ENCODE assay signal across 18 cellular contexts in the genomic region with DNA sequence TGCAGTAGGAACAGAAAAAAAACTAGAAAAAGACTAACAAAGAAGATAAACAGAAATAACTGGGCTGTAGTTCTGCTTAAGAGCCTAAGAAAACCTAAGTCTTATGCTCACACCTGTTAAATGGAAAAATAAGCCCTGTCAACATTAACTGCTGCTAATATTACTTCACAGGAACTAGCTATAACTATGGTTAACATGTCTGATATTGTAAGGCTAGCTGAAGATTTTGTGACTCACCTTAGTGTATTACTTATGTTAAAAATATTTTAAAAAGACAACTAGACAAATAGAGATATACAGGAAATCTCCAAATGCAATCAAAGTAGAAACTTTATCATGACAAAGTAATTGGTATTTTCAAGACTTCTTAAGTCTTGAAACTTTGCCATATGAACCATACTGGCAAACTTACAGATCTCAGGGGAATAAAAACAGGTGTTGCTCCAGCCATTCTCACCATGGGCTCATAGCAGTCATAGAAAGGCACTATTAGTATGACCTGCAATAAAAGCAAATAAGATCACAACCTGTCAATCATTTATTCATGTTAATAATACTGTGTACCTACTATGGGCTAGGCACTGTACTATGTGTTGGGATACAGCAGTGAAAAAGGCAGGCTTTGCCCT. TPM values are rescaled to one million over a fixed set of nuclear protein-coding genes. Genes with fewer than 3 reads are reported as not detected.
DNase-seq lines count a peak whose midpoint lies in the region; ATAC-seq, FAIRE-seq and TF ChIP-seq lines count a peak whose summit lies in the region.
"Had no signal": no experiment of that assay in that cellular context is flagged by ENCODE, and none has a peak within 500 bp of the region (broad histone marks: within the 10 kb centered on the region; RNA-seq: fewer than 3 reads in every experiment).

No MANE protein-coding gene starts in this region.

- H3K27me3 ChIP-seq in PC-3 (ENCODE audit: low read length) (no peaks in the 10 kb centered on the region), pancreas (no peaks in the 10 kb centered on the region)

- no peak overlapping the region for H3K4me3 ChIP-seq in PC-3 (ENCODE audit: low read length)
- no peak overlapping the region for H3K4me3 ChIP-seq in pancreas
- H3K4me3 ChIP-seq: GM12878, GM23338 had no signal

- TF ChIP-seq CTCF in PC-3 (conservative IDR thresholded peaks at IDR 0.05; ENCODE audit: low read depth, low read length) (no peak), pancreas (IDR thresholded peaks at IDR 0.05) (no peak)

- H3K27ac ChIP-seq in PC-3 (ENCODE audit: low read length), result peak overlapping the region; percentile 21
- H3K27ac ChIP-seq in pancreas, result peak overlapping the region; percentile 17 to 56 (median 44)
- H3K27ac ChIP-seq: HL-60 had no signal

- POLR2A ChIA-PET in PC-3 (lab: Charles Lee; ENCODE audit: unreplicated experiment), result no interaction called here

- H2AFZ ChIP-seq in PC-3 (ENCODE audit: low read length), result no peak overlapping the region
- H2AFZ ChIP-seq: GM23338 had no signal

- CTCF ChIA-PET in PC-3 (lab: Charles Lee), result interaction anchor here (0.6 to 1.0 kb wide), 3 partner anchors 13 to 95 kb away, joined by 4 to 13 read pairs (median 4); no protein-coding TSS in a partner anchor

- H3K9me3 ChIP-seq in PC-3 (ENCODE audit: low read length), result no peaks in the 10 kb centered on the region
- no peaks in the 10 kb centered on the region for H3K9me3 ChIP-seq in pancreas

- peak overlapping the region; percentile 5 to 9 for H3K27ac Mint-ChIP-seq in effector memory CD8-positive, alpha-beta T cell
- H3K27ac Mint-ChIP-seq: B cell; CD4-positive, alpha-beta T cell; GM23338; H9 had no signal

- peaks cover 46% of the 10 kb centered on the region for H3K36me3 Mint-ChIP-seq in effector memory CD8-positive, alpha-beta T cell (ENCODE audit: insufficient read depth)

- ATAC-seq in PC-3, result peak; percentile 94
- ATAC-seq in effector memory CD8-positive, alpha-beta T cell (replicated peaks), result no peak
- peak; percentile 76 to 92 (median 89) for ATAC-seq in pancreas
- no peak for ATAC-seq in GM19328 (IDR thresholded peaks at IDR 0.05; ENCODE audit: unreplicated experiment)
- ATAC-seq in GM21381 (IDR thresholded peaks at IDR 0.05; ENCODE audit: unreplicated experiment), result no peak
- ATAC-seq: GM12878, GM23338 had no signal

- no peak for DNase-seq in H54 (ENCODE audit: insufficient read length, low spot score)
- DNase-seq in PC-3, result peak; percentile 66
- DNase-seq in effector memory CD8-positive, alpha-beta T cell, result no peak
- DNase-seq in pancreas, result peak in 1 of 6 donors; percentile 15
- no peak for DNase-seq in stimulated activated CD4-positive, alpha-beta T cell treated with anti-CD3 and anti-CD28 coated beads, Interleukin-1b, Interleukin-23, amount 100 ng/mL, for 48 hours
- DNase-seq: C1 segment of cervical spinal cord; Calu3; CD4-positive, alpha-beta T cell; DMS 273 treated with DMSO at 0.1 percent for 48 hours; H9 had no signal

- intact Hi-C loops in PC-3 (cut with micrococcal nuclease) (loop anchor here (2.0 kb wide), 1 partner anchor 25 kb away; no protein-coding TSS in a partner anchor), pancreas (cut with DNase I) (no loop called here)

- H3K4me3 Mint-ChIP-seq in effector memory CD8-positive, alpha-beta T cell, result no peak overlapping the region
- H3K4me3 Mint-ChIP-seq: B cell; CD4-positive, alpha-beta T cell; GM23338; H9 had no signal

- no peaks in the 10 kb centered on the region for H3K9me2 ChIP-seq in PC-3 (replicated peaks; ENCODE audit: low read length)

- peak overlapping the region; percentile 10; the same call in 1 of the 2 replicates for H3K4me2 ChIP-seq in PC-3 (ENCODE audit: low read length)
- H3K4me2 ChIP-seq: GM23338 had no signal

- no peak overlapping the region for H3K9ac ChIP-seq in PC-3 (ENCODE audit: low read length)

- H3K4me1 ChIP-seq in PC-3 (ENCODE audit: insufficient read depth, low read length), result peaks cover 23% of the 10 kb centered on the region
- H3K4me1 ChIP-seq in pancreas, result peaks cover 0 to 12% (median 5%) of the 10 kb centered on the region in 3 donors

- H3F3A ChIP-seq in PC-3 (ENCODE audit: low read length, unreplicated experiment), result no peaks in the 10 kb centered on the region

- H4K20me1 ChIP-seq in PC-3 (ENCODE audit: low read length), result no peaks in the 10 kb centered on the region

- BruUV-seq in PC-3 (replicated peaks; lab: Mats Ljungman, UMichigan), result no TSS peak

- H3K4me1 Mint-ChIP-seq in effector memory CD8-positive, alpha-beta T cell (ENCODE audit: low read depth in 2 of 2), result peaks cover 0 to 3% of the 10 kb centered on the region in 2 donors
- H3K4me1 Mint-ChIP-seq: B cell, GM23338, H9 had no signal

- H3K9me3 Mint-ChIP-seq in effector memory CD8-positive, alpha-beta T cell, result no peaks in the 10 kb centered on the region
- H3K9me3 Mint-ChIP-seq: CD4-positive, alpha-beta T cell; GM23338; H9 had no signal

- FAIRE-seq in H54 (lab: Jason Lieb, UNC) (peak; percentile 30), pancreas (lab: Jason Lieb, UNC) (no peak)
- FAIRE-seq: A204.1, GM12878, GM18507 had no signal

- no peaks in the 10 kb centered on the region for H3K79me2 ChIP-seq in PC-3 (ENCODE audit: low read length)

- no peaks in the 10 kb centered on the region for H3K27me3 Mint-ChIP-seq in effector memory CD8-positive, alpha-beta T cell
- H3K27me3 Mint-ChIP-seq: B cell; CD4-positive, alpha-beta T cell had no signal

- H3K36me3 ChIP-seq in PC-3 (ENCODE audit: low read depth, low read length) (0 out of 2 replicates have a peak, but pooled peaks cover 4% of the 10 kb centered on the region), pancreas (peaks cover 0 to 27% (median 13%) of the 10 kb centered on the region in 3 donors)

- no peak for TF ChIP-seq POLR2A in H54 (IDR thresholded peaks at IDR 0.05; ENCODE audit: low read depth, low read length)

RNA-seq across cellular contexts. Expression of gene KYAT3, which starts 30.7 kb away (rescaled TPM):
- 9.7 and 14.3 TPM in 2 replicates for total RNA-seq in PC-3 (2014; rRNA removed)
- 10 to 100 TPM; 11.2 to 17.9 (median 15.2) TPM for total RNA-seq in pancreas
- polyA plus RNA-seq in pancreas, result 10 to 100 TPM; 11.2 to 16.7 TPM

RNA-seq across cellular contexts. Expression of gene RBMXL1, which starts 30.7 kb away (rescaled TPM):
- total RNA-seq in PC-3 (2014; rRNA removed), result 8.5 and 10.6 TPM in 2 replicates
- 10 to 100 TPM in 1 of 6 donors, 1 to 10 TPM in 5; 5.5 to 11.5 (median 7.3) TPM for total RNA-seq in pancreas
- polyA plus RNA-seq in pancreas, result 1 to 10 TPM; 2.0 to 3.6 TPM

Comparison
In these comparisons a context has a peak if more than half of its experiments do, and no peak if none do; other contexts are left out.
1. ATAC-seq: peak in PC-3 (single experiment) and pancreas (4 of 4); none in effector memory CD8-positive, alpha-beta T cell (single experiment), GM19328 (single experiment) and GM21381 (single experiment).